1 cellular context compared by ENCODE assay signal in the genomic region with DNA sequence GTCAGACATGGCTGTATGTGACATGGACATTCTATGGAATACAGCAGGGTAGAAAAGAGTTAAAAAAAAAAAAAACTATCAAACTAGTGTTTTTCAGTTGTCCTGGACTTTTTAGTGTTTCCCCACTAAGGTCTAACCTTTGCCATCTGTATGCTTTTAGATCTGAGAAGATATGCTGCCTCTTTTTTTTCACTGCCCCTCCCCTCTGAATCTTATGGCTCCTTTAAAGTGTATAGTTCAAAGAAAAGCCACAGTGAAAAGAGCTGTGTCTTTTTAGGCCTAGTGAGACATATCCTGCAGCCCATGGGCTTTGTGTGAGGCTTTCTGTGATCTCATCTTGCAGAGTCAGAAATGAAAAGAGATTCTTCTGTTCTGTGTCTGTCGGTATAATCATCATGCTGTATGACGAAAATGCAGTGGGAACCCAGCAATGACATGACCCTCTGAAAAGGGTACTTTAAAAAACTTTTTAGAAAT.
TF ChIP-seq lines count a peak whose summit lies in the region.

No MANE protein-coding gene starts in this region.

TF ChIP-seq in HepG2, 621 proteins besides CTCF, POLR2A, EP300 and RAD21 (continued from another document and continues in another):
- TF ChIP-seq, protein P1, sequence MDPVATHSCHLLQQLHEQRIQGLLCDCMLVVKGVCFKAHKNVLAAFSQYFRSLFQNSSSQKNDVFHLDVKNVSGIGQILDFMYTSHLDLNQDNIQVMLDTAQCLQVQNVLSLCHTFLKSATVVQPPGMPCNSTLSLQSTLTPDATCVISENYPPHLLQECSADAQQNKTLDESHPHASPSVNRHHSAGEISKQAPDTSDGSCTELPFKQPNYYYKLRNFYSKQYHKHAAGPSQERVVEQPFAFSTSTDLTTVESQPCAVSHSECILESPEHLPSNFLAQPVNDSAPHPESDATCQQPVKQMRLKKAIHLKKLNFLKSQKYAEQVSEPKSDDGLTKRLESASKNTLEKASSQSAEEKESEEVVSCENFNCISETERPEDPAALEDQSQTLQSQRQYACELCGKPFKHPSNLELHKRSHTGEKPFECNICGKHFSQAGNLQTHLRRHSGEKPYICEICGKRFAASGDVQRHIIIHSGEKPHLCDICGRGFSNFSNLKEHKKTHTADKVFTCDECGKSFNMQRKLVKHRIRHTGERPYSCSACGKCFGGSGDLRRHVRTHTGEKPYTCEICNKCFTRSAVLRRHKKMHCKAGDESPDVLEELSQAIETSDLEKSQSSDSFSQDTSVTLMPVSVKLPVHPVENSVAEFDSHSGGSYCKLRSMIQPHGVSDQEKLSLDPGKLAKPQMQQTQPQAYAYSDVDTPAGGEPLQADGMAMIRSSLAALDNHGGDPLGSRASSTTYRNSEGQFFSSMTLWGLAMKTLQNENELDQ (CRISPR knock-in tag; IDR thresholded peaks at IDR 0.05; ENCODE audit: borderline replicate concordance): no peak
- TF ChIP-seq, protein P2, sequence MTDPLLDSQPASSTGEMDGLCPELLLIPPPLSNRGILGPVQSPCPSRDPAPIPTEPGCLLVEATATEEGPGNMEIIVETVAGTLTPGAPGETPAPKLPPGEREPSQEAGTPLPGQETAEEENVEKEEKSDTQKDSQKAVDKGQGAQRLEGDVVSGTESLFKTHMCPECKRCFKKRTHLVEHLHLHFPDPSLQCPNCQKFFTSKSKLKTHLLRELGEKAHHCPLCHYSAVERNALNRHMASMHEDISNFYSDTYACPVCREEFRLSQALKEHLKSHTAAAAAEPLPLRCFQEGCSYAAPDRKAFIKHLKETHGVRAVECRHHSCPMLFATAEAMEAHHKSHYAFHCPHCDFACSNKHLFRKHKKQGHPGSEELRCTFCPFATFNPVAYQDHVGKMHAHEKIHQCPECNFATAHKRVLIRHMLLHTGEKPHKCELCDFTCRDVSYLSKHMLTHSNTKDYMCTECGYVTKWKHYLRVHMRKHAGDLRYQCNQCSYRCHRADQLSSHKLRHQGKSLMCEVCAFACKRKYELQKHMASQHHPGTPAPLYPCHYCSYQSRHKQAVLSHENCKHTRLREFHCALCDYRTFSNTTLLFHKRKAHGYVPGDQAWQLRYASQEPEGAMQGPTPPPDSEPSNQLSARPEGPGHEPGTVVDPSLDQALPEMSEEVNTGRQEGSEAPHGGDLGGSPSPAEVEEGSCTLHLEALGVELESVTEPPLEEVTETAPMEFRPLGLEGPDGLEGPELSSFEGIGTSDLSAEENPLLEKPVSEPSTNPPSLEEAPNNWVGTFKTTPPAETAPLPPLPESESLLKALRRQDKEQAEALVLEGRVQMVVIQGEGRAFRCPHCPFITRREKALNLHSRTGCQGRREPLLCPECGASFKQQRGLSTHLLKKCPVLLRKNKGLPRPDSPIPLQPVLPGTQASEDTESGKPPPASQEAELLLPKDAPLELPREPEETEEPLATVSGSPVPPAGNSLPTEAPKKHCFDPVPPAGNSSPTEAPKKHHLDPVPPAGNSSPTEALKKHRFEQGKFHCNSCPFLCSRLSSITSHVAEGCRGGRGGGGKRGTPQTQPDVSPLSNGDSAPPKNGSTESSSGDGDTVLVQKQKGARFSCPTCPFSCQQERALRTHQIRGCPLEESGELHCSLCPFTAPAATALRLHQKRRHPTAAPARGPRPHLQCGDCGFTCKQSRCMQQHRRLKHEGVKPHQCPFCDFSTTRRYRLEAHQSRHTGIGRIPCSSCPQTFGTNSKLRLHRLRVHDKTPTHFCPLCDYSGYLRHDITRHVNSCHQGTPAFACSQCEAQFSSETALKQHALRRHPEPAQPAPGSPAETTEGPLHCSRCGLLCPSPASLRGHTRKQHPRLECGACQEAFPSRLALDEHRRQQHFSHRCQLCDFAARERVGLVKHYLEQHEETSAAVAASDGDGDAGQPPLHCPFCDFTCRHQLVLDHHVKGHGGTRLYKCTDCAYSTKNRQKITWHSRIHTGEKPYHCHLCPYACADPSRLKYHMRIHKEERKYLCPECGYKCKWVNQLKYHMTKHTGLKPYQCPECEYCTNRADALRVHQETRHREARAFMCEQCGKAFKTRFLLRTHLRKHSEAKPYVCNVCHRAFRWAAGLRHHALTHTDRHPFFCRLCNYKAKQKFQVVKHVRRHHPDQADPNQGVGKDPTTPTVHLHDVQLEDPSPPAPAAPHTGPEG (CRISPR knock-in tag; IDR thresholded peaks at IDR 0.05): no peak
- TF ChIP-seq ZNF678 (CRISPR knock-in tag; IDR thresholded peaks at IDR 0.05): no peak
- TF ChIP-seq PLRG1 (conservative IDR thresholded peaks at IDR 0.05): no peak
- TF ChIP-seq ZNF446 (CRISPR knock-in tag; IDR thresholded peaks at IDR 0.05): no peak
- TF ChIP-seq ZNF709 (CRISPR knock-in tag; IDR thresholded peaks at IDR 0.05): no peak
- TF ChIP-seq ZNF614 (CRISPR knock-in tag; IDR thresholded peaks at IDR 0.05; ENCODE audit: borderline replicate concordance): peak; percentile 92
- TF ChIP-seq, protein P3, sequence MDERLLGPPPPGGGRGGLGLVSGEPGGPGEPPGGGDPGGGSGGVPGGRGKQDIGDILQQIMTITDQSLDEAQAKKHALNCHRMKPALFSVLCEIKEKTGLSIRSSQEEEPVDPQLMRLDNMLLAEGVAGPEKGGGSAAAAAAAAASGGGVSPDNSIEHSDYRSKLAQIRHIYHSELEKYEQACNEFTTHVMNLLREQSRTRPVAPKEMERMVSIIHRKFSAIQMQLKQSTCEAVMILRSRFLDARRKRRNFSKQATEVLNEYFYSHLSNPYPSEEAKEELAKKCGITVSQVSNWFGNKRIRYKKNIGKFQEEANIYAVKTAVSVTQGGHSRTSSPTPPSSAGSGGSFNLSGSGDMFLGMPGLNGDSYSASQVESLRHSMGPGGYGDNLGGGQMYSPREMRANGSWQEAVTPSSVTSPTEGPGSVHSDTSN (CRISPR knock-in tag; IDR thresholded peaks at IDR 0.05): no peak
- TF ChIP-seq, protein P4, sequence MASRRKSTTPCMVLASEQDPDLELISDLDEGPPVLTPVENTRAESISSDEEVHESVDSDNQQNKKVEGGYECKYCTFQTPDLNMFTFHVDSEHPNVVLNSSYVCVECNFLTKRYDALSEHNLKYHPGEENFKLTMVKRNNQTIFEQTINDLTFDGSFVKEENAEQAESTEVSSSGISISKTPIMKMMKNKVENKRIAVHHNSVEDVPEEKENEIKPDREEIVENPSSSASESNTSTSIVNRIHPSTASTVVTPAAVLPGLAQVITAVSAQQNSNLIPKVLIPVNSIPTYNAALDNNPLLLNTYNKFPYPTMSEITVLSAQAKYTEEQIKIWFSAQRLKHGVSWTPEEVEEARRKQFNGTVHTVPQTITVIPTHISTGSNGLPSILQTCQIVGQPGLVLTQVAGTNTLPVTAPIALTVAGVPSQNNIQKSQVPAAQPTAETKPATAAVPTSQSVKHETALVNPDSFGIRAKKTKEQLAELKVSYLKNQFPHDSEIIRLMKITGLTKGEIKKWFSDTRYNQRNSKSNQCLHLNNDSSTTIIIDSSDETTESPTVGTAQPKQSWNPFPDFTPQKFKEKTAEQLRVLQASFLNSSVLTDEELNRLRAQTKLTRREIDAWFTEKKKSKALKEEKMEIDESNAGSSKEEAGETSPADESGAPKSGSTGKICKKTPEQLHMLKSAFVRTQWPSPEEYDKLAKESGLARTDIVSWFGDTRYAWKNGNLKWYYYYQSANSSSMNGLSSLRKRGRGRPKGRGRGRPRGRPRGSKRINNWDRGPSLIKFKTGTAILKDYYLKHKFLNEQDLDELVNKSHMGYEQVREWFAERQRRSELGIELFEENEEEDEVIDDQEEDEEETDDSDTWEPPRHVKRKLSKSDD (CRISPR knock-in tag; IDR thresholded peaks at IDR 0.05; ENCODE audit: low read depth): 0 out of 2 replicates have a peak, but pooled peaks have one; percentile 49
- TF ChIP-seq ZNF362 (CRISPR knock-in tag; IDR thresholded peaks at IDR 0.05; ENCODE audit: borderline replicate concordance): peak; percentile 100
- no peak for TF ChIP-seq HNRNPUL1 (IDR thresholded peaks at IDR 0.05; ENCODE audit: low read depth, low read length)
- no peak for TF ChIP-seq ZNF850 (CRISPR knock-in tag; conservative IDR thresholded peaks at IDR 0.05)
- TF ChIP-seq, protein P5, sequence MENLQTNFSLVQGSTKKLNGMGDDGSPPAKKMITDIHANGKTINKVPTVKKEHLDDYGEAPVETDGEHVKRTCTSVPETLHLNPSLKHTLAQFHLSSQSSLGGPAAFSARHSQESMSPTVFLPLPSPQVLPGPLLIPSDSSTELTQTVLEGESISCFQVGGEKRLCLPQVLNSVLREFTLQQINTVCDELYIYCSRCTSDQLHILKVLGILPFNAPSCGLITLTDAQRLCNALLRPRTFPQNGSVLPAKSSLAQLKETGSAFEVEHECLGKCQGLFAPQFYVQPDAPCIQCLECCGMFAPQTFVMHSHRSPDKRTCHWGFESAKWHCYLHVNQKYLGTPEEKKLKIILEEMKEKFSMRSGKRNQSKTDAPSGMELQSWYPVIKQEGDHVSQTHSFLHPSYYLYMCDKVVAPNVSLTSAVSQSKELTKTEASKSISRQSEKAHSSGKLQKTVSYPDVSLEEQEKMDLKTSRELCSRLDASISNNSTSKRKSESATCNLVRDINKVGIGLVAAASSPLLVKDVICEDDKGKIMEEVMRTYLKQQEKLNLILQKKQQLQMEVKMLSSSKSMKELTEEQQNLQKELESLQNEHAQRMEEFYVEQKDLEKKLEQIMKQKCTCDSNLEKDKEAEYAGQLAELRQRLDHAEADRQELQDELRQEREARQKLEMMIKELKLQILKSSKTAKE (CRISPR knock-in tag; IDR thresholded peaks at IDR 0.05; ENCODE audit: borderline replicate concordance): no peak
- no peak for TF ChIP-seq ZBTB10 (CRISPR knock-in tag; IDR thresholded peaks at IDR 0.05; ENCODE audit: borderline replicate concordance)
- TF ChIP-seq KDM6A (CRISPR knock-in tag; IDR thresholded peaks at IDR 0.05; ENCODE audit: low read depth): no peak
- no peak for TF ChIP-seq MTF2 (CRISPR knock-in tag; IDR thresholded peaks at IDR 0.05; ENCODE audit: borderline replicate concordance)
- TF ChIP-seq ZNF264 (CRISPR knock-in tag; IDR thresholded peaks at IDR 0.05): no peak; the same call in 1 of the 2 replicates
- TF ChIP-seq GTF3A (CRISPR knock-in tag; conservative IDR thresholded peaks at IDR 0.05): no peak
- TF ChIP-seq PAF1 (CRISPR knock-in tag; IDR thresholded peaks at IDR 0.05): no peak
